ENCODE assay signal across 2 cellular contexts in the genomic region with DNA sequence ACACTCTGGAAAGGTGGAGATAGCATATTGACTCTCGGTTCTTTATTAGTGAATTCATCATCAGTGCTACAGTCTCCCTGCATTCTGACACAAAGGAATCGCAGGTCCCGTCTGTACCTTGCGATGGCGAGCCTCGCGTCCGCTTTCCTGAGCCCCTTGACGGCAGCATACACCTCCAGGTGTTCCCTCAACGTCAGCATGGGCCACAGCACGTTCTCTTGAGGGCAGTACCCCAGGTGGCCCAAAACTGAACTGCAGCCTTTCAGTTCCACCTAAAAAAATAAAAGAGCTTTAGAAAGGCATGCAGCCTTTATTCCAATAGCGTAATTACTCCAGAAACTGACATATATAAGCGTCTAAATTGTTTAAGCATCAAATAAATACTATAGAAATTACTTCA.
TF ChIP-seq lines count a peak whose summit lies in the region.

No MANE protein-coding gene starts in this region.

TF ChIP-seq in GM23338, 12 proteins besides CTCF, POLR2A, EP300 and RAD21 (continued from another document):
- TF ChIP-seq, protein P1, sequence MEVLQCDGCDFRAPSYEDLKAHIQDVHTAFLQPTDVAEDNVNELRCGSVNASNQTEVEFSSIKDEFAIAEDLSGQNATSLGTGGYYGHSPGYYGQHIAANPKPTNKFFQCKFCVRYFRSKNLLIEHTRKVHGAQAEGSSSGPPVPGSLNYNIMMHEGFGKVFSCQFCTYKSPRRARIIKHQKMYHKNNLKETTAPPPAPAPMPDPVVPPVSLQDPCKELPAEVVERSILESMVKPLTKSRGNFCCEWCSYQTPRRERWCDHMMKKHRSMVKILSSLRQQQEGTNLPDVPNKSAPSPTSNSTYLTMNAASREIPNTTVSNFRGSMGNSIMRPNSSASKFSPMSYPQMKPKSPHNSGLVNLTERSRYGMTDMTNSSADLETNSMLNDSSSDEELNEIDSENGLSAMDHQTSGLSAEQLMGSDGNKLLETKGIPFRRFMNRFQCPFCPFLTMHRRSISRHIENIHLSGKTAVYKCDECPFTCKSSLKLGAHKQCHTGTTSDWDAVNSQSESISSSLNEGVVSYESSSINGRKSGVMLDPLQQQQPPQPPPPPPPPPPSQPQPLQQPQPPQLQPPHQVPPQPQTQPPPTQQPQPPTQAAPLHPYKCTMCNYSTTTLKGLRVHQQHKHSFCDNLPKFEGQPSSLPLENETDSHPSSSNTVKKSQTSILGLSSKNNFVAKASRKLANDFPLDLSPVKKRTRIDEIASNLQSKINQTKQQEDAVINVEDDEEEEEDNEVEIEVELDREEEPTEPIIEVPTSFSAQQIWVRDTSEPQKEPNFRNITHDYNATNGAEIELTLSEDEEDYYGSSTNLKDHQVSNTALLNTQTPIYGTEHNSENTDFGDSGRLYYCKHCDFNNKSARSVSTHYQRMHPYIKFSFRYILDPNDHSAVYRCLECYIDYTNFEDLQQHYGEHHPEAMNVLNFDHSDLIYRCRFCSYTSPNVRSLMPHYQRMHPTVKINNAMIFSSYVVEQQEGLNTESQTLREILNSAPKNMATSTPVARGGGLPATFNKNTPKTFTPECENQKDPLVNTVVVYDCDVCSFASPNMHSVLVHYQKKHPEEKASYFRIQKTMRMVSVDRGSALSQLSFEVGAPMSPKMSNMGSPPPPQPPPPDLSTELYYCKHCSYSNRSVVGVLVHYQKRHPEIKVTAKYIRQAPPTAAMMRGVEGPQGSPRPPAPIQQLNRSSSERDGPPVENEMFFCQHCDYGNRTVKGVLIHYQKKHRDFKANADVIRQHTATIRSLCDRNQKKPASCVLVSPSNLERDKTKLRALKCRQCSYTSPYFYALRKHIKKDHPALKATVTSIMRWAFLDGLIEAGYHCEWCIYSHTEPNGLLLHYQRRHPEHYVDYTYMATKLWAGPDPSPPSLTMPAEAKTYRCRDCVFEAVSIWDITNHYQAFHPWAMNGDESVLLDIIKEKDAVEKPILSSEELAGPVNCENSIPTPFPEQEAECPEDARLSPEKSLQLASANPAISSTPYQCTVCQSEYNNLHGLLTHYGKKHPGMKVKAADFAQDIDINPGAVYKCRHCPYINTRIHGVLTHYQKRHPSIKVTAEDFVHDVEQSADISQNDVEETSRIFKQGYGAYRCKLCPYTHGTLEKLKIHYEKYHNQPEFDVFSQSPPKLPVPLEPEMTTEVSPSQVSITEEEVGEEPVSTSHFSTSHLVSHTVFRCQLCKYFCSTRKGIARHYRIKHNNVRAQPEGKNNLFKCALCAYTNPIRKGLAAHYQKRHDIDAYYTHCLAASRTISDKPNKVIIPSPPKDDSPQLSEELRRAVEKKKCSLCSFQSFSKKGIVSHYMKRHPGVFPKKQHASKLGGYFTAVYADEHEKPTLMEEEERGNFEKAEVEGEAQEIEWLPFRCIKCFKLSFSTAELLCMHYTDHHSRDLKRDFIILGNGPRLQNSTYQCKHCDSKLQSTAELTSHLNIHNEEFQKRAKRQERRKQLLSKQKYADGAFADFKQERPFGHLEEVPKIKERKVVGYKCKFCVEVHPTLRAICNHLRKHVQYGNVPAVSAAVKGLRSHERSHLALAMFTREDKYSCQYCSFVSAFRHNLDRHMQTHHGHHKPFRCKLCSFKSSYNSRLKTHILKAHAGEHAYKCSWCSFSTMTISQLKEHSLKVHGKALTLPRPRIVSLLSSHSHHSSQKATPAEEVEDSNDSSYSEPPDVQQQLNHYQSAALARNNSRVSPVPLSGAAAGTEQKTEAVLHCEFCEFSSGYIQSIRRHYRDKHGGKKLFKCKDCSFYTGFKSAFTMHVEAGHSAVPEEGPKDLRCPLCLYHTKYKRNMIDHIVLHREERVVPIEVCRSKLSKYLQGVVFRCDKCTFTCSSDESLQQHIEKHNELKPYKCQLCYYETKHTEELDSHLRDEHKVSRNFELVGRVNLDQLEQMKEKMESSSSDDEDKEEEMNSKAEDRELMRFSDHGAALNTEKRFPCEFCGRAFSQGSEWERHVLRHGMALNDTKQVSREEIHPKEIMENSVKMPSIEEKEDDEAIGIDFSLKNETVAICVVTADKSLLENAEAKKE (CRISPR knock-in tag; IDR thresholded peaks at IDR 0.05) = no peak
- TF ChIP-seq EZH2 (IDR thresholded peaks at IDR 0.05; ENCODE audit: low read depth, unreplicated experiment) = no peak
- no peak for TF ChIP-seq NANOG (IDR thresholded peaks at IDR 0.05; ENCODE audit: borderline replicate concordance)
- peak; percentile 76 for TF ChIP-seq CREB1 (CRISPR knock-in tag; IDR thresholded peaks at IDR 0.05; ENCODE audit: low read depth)

TF ChIP-seq in SK-N-SH, 30 proteins besides CTCF, POLR2A, EP300 and RAD21 (continued from another document):
- TF ChIP-seq, protein P2, sequence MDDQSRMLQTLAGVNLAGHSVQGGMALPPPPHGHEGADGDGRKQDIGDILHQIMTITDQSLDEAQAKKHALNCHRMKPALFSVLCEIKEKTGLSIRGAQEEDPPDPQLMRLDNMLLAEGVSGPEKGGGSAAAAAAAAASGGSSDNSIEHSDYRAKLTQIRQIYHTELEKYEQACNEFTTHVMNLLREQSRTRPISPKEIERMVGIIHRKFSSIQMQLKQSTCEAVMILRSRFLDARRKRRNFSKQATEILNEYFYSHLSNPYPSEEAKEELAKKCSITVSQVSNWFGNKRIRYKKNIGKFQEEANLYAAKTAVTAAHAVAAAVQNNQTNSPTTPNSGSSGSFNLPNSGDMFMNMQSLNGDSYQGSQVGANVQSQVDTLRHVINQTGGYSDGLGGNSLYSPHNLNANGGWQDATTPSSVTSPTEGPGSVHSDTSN (IDR thresholded peaks at IDR 0.05) = no peak
- TF ChIP-seq MAX (IDR thresholded peaks at IDR 0.05; ENCODE audit: low read depth) (no peak), RFX5 (IDR thresholded peaks at IDR 0.05; ENCODE audit: low read length) (no peak), GABPA (IDR thresholded peaks at IDR 0.05; ENCODE audit: low read depth) (no peak), USF2 (IDR thresholded peaks at IDR 0.05; ENCODE audit: borderline replicate concordance, low read depth, low read length) (no peak), GATA2 (CRISPR knock-in tag; IDR thresholded peaks at IDR 0.05) (no peak), JUND (IDR thresholded peaks at IDR 0.05) (no peak), ELF1 (IDR thresholded peaks at IDR 0.05) (no peak), MEF2A (IDR thresholded peaks at IDR 0.05; ENCODE audit: borderline replicate concordance, low read depth) (no peak), MXI1 (IDR thresholded peaks at IDR 0.05; ENCODE audit: low read depth, low read length) (no peak)
